In the genomic region with DNA sequence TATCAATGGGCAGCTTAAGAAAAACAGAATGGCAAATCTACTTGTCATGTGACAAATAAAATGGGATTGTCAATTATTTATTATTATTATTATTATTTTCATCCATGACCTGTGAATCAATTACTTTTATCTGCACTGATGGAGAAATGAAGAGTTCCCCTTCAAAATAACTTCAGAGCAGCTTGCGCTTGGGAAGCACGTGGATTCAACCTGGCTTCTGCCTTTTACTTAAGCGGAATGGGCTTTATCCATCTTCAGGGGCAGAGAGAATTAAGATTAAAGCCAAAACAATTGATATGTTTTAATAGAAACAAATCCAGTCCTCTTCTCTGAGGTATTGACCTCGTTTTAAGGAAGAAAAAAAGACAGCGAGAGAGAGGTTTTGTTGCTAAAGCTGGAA, we compare ENCODE assay signal across 12 cellular contexts. TPM values are rescaled to one million over a fixed set of nuclear protein-coding genes. Genes with fewer than 3 reads are reported as not detected.
DNase-seq lines count a peak whose midpoint lies in the region; ATAC-seq and TF ChIP-seq lines count a peak whose summit lies in the region.
"Had no signal": no experiment of that assay in that cellular context is flagged by ENCODE, and none has a peak within 500 bp of the region (broad histone marks: within the 10 kb centered on the region; RNA-seq: fewer than 3 reads in every experiment).

No MANE protein-coding gene starts in this region.

- ATAC-seq in stimulated activated naive B cell treated with anti-CD40 and anti-IgM and Interleukin-4, amounts not matched to agents 10 μg/mL and 1 μg/mL and 100 μg/mL, for 72 hours (replicated peaks), result no peak

- H3K27ac Mint-ChIP-seq in neural progenitor cell, result peak overlapping the region; percentile 44
- no peak overlapping the region for H3K27ac Mint-ChIP-seq in stimulated activated naive B cell treated with anti-CD40 and anti-IgM and Interleukin-4, amounts not matched to agents 10 μg/mL and 1 μg/mL and 100 μg/mL, for 72 hours
- H3K27ac Mint-ChIP-seq: CD4-positive, alpha-beta T cell; T-helper 2 cell treated with Interferon-gamma antibody and Interleukin-4, amounts not matched to agents 5 μg/mL and 100 μg/mL, for 36 hours had no signal

- 7% methylated on average over 4 of the region's 5 CpGs for WGBS in HUES64

- peaks cover 6% of the 10 kb centered on the region for H4K20me1 ChIP-seq in neural progenitor cell (ENCODE audit: low read depth)

- H3K27me3 ChIP-seq in AG04450 (ENCODE audit: control insufficient read depth, insufficient read depth, low read length) (no peaks in the 10 kb centered on the region), HUES64 (ENCODE audit: insufficient read depth, low read length) (0 out of 2 replicates have a peak, but pooled peaks cover 6% of the 10 kb centered on the region), neural progenitor cell (no peaks in the 10 kb centered on the region)

- peaks cover 32% of the 10 kb centered on the region for H3F3A ChIP-seq in neural progenitor cell (ENCODE audit: low read depth)

- POLR2A ChIA-PET in AG04450 (lab: Yijun Ruan, JAX), result no interaction called here

- TF ChIP-seq CTCF in AG04450 (IDR thresholded peaks at IDR 0.05; ENCODE audit: low read depth, low read length) (no peak), epithelial cell of proximal tubule (conservative IDR thresholded peaks at IDR 0.05; ENCODE audit: low read depth, low read length) (no peak), neural progenitor cell (IDR thresholded peaks at IDR 0.05) (no peak)

- H3K4me3 ChIP-seq in AG04450 (ENCODE audit: low read depth, low read length) (peak overlapping the region; percentile 88), HUES64 (ENCODE audit: low read length) (peak overlapping the region; percentile 84), epithelial cell of proximal tubule (ENCODE audit: low read depth, low read length) (peak overlapping the region; percentile 93), neural progenitor cell (peak overlapping the region; percentile 80)

- H3K9ac ChIP-seq in HUES64 (ENCODE audit: low read depth, low read length) (peak overlapping the region; percentile 43; the same call in 1 of the 2 replicates), neural progenitor cell (no peak overlapping the region)

- peaks cover 41% of the 10 kb centered on the region for H3K4me1 Mint-ChIP-seq in neural progenitor cell
- H3K4me1 Mint-ChIP-seq in stimulated activated naive B cell treated with anti-CD40 and anti-IgM and Interleukin-4, amounts not matched to agents 10 μg/mL and 1 μg/mL and 100 μg/mL, for 72 hours, result peaks cover 7 to 10% of the 10 kb centered on the region in 2 donors

- H3K4me1 ChIP-seq in HUES64 (ENCODE audit: insufficient read depth, low read length), result peaks cover 36% of the 10 kb centered on the region
- peaks cover 43% of the 10 kb centered on the region for H3K4me1 ChIP-seq in neural progenitor cell

- peaks cover 2% of the 10 kb centered on the region for H3K27me3 Mint-ChIP-seq in neural progenitor cell (ENCODE audit: insufficient read depth, low read depth)
- peaks cover 43 to 61% of the 10 kb centered on the region in 2 donors for H3K27me3 Mint-ChIP-seq in stimulated activated naive B cell treated with anti-CD40 and anti-IgM and Interleukin-4, amounts not matched to agents 10 μg/mL and 1 μg/mL and 100 μg/mL, for 72 hours

- H3K4me2 ChIP-seq in neural progenitor cell, result peak overlapping the region; percentile 87

- CTCF ChIA-PET in AG04450 (lab: Charles Lee), result interaction anchor here (1.7 kb wide), 1 partner anchor 15 kb away, joined by 3 read pairs; no protein-coding TSS in a partner anchor

- no peak overlapping the region for H2AFZ ChIP-seq in neural progenitor cell (replicated peaks)

- DNase-seq in AG04450 (ENCODE audit: low read depth, low spot score) (no peak), epithelial cell of proximal tubule (ENCODE audit: low read depth) (no peak), neural progenitor cell (ENCODE audit: low spot score) (peak; percentile 41), DMS79 treated with DMSO at 0.1 percent for 48 hours (lab: John Stamatoyannopoulos, UW) (no peak), NCI-H2081 treated with DMSO at 0.1 percent for 48 hours (lab: John Stamatoyannopoulos, UW) (no peak)
- no peak for DNase-seq in activated CD4-positive, alpha-beta T cell treated with anti-CD3 and anti-CD28 coated beads, Interleukin-2, amount 50 U/mL, for 4 hours
- DNase-seq in stimulated activated naive B cell treated with anti-CD40 and anti-IgM and Interleukin-4, amounts not matched to agents 10 μg/mL and 1 μg/mL and 100 μg/mL, for 72 hours, result no peak
- DNase-seq: CD4-positive, alpha-beta T cell; NCI-H1048 had no signal

- no peak overlapping the region for H3K27ac ChIP-seq in AG04450 (ENCODE audit: low read depth, low read length)
- H3K27ac ChIP-seq in HUES64 (ENCODE audit: low read depth, low read length), result no peak overlapping the region
- H3K27ac ChIP-seq in neural progenitor cell, result peak overlapping the region; percentile 50

- H3K79me2 ChIP-seq in neural progenitor cell (ENCODE audit: low read depth), result peaks cover 50% of the 10 kb centered on the region

- H3K36me3 ChIP-seq in HUES64 (ENCODE audit: insufficient read depth, low read length), result peaks cover 5% of the 10 kb centered on the region; the same call in 1 of the 2 replicates
- no peaks in the 10 kb centered on the region for H3K36me3 ChIP-seq in neural progenitor cell
- H3K36me3 ChIP-seq: adrenal gland had no signal

- peak overlapping the region; percentile 93 for H3K4me3 Mint-ChIP-seq in neural progenitor cell
- no peak overlapping the region for H3K4me3 Mint-ChIP-seq in stimulated activated naive B cell treated with anti-CD40 and anti-IgM and Interleukin-4, amounts not matched to agents 10 μg/mL and 1 μg/mL and 100 μg/mL, for 72 hours
- H3K4me3 Mint-ChIP-seq: CD4-positive, alpha-beta T cell had no signal

- H3K9me3 ChIP-seq in AG04450 (ENCODE audit: control insufficient read depth, insufficient read depth, low read length) (no peaks in the 10 kb centered on the region; the same call in 1 of the 2 replicates), HUES64 (ENCODE audit: insufficient read depth, low read depth, low read length) (no peaks in the 10 kb centered on the region), neural progenitor cell (ENCODE audit: low read depth) (no peaks in the 10 kb centered on the region)
- H3K9me3 ChIP-seq: adrenal gland had no signal

- H3K9me3 Mint-ChIP-seq in neural progenitor cell, result no peaks in the 10 kb centered on the region
- H3K9me3 Mint-ChIP-seq in stimulated activated naive B cell treated with anti-CD40 and anti-IgM and Interleukin-4, amounts not matched to agents 10 μg/mL and 1 μg/mL and 100 μg/mL, for 72 hours, result no peaks in the 10 kb centered on the region
- H3K9me3 Mint-ChIP-seq: CD4-positive, alpha-beta T cell; T-helper 2 cell treated with Interferon-gamma antibody and Interleukin-4, amounts not matched to agents 5 μg/mL and 100 μg/mL, for 36 hours had no signal

- H3K36me3 Mint-ChIP-seq in neural progenitor cell, result peaks cover 18% of the 10 kb centered on the region
- no peaks in the 10 kb centered on the region for H3K36me3 Mint-ChIP-seq in stimulated activated naive B cell treated with anti-CD40 and anti-IgM and Interleukin-4, amounts not matched to agents 10 μg/mL and 1 μg/mL and 100 μg/mL, for 72 hours

RNA-seq across cellular contexts. Expression of a gene that starts 0.9 kb away (rescaled TPM):
- polyA plus RNA-seq in AG04450 (2011; rRNA removed), result 41.1 and 53.9 TPM in 2 replicates
- polyA minus RNA-seq in AG04450 (2011; rRNA and poly(A)+ RNA removed), result 362 and 419 TPM in 2 replicates
- polyA plus RNA-seq in HUES64 (2013, experiment 1 of 2), result 25.4 TPM
- 26.2 TPM for polyA plus RNA-seq in HUES64 (2013, experiment 2 of 2)
- total RNA-seq in epithelial cell of proximal tubule (66.1 and 70.9 TPM in 2 replicates), neural progenitor cell (ENCODE audit: low replicate concordance) (58.1 and 77.7 TPM in 2 replicates)
